31 cellular contexts compared by ENCODE assay signal in the genomic region with DNA sequence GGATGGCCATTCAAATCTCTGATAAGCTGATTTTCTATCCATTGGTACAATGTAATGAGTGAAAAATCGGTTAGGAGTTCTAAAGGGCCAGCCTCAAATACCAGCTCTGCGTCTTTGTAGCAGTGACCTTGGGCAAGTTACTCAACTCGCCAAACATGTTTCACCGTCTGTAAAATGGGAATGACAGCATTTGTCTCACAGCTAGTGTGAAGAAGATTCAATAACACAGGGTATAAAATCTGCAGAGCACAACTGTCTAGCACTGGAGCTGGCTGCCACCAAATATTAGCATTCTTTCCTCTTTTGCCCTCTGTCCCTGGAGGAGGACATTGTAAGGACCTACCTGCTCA. TPM values are rescaled to one million over a fixed set of nuclear protein-coding genes. Genes with fewer than 3 reads are reported as not detected.
DNase-seq lines count a peak whose midpoint lies in the region; ATAC-seq, FAIRE-seq and TF ChIP-seq lines count a peak whose summit lies in the region.
"Had no signal": no experiment of that assay in that cellular context is flagged by ENCODE, and none has a peak within 500 bp of the region (broad histone marks: within the 10 kb centered on the region; RNA-seq: fewer than 3 reads in every experiment).

No MANE protein-coding gene starts in this region.

- DNase-seq in breast epithelium (ENCODE audit: low spot score in 2 of 2) (no peak), MCF 10A (ENCODE audit: unreplicated experiment) (no peak), immature natural killer cell (no peak), HEK293T (ENCODE audit: extremely low spot score) (no peak), NCI-H446 (lab: John Stamatoyannopoulos, UW) (no peak), frontal cortex (ENCODE audit: low spot score in 2 of 2) (no peak)
- DNase-seq: activated CD8-positive, alpha-beta memory T cell treated with anti-CD3 and anti-CD28 coated beads, Interleukin-2, amount 50 U/mL, for 48 hours; activated CD8-positive, alpha-beta T cell treated with anti-CD3 and anti-CD28 coated beads for 36 hours; activated naive CD4-positive, alpha-beta T cell treated with anti-CD3 and anti-CD28 coated beads for 36 hours; adrenal gland; CD4-positive, alpha-beta memory T cell; cerebellar nuclear complex; dermis blood vessel endothelial cell; foreskin fibroblast; heart left ventricle; Kasumi-1; mesenchymal stem cell; NCI-H345; NCI-H774; stimulated activated CD4-positive, alpha-beta T cell treated with anti-CD3 and anti-CD28 coated beads, Interleukin-4, amount 100 ng/mL, for 1 hour; T-helper 9 cell; transverse colon had no signal

- no peaks in the 10 kb centered on the region for H3K4me1 ChIP-seq in breast epithelium
- peaks cover 0 to 8% of the 10 kb centered on the region in 2 donors for H3K4me1 ChIP-seq in mucosa of rectum (ENCODE audit: control insufficient read depth in 2 of 2, insufficient read depth in 2 of 2, low read length in 2 of 2)

- no peaks in the 10 kb centered on the region for H3K9me3 ChIP-seq in breast epithelium
- no peaks in the 10 kb centered on the region for H3K9me3 ChIP-seq in mucosa of rectum (ENCODE audit: control insufficient read depth in 2 of 2, low read length in 2 of 2)
- H3K9me3 ChIP-seq: adrenal gland, esophagus muscularis mucosa, heart left ventricle, transverse colon had no signal

- POLR2A ChIA-PET in MCF 10A (lab: Yijun Ruan, JAX) (interaction anchor here (1.7 kb wide), 1 partner anchor 84 kb away, joined by 6 read pairs; no protein-coding TSS in a partner anchor), HEK293T (lab: Yijun Ruan, JAX) (no interaction called here)

- no peak overlapping the region for H3K27ac Mint-ChIP-seq in MCF 10A (ENCODE audit: low read depth, unreplicated experiment)
- peak overlapping the region; percentile 60 to 98 (median 86) for H3K27ac Mint-ChIP-seq in immature natural killer cell
- H3K27ac Mint-ChIP-seq: activated CD8-positive, alpha-beta T cell treated with anti-CD3 and anti-CD28 coated beads for 36 hours; activated naive CD4-positive, alpha-beta T cell treated with anti-CD3 and anti-CD28 coated beads for 36 hours; activated T-helper 1 cell treated with anti-CD3 and anti-CD28 coated beads, Interleukin-12 subunit alpha, Interleukin-12 subunit beta, Interleukin-2, Interleukin-4 antibody, amounts not matched to agents 30 ng/mL and 10 ng/mL and 1 ng/mL, durations not matched to agents 14 hours and 24 hours and 36 hours had no signal

- no peak for TF ChIP-seq POLR2A in breast epithelium (IDR thresholded peaks at IDR 0.05)

- H3K4me3 Mint-ChIP-seq in MCF 10A (ENCODE audit: unreplicated experiment) (no peak overlapping the region), immature natural killer cell (peak overlapping the region in 2 of 5 donors; percentile 72 to 83)
- H3K4me3 Mint-ChIP-seq: activated CD8-positive, alpha-beta T cell treated with anti-CD3 and anti-CD28 coated beads for 36 hours; activated naive CD4-positive, alpha-beta T cell treated with anti-CD3 and anti-CD28 coated beads for 36 hours; activated T-helper 1 cell treated with anti-CD3 and anti-CD28 coated beads, Interleukin-12 subunit alpha, Interleukin-12 subunit beta, Interleukin-2, Interleukin-4 antibody, amounts not matched to agents 30 ng/mL and 10 ng/mL and 1 ng/mL, durations not matched to agents 14 hours and 24 hours and 36 hours; CD4-positive, alpha-beta memory T cell had no signal

- H3K27me3 ChIP-seq in breast epithelium = no peaks in the 10 kb centered on the region
- no peaks in the 10 kb centered on the region for H3K27me3 ChIP-seq in mucosa of rectum (ENCODE audit: control insufficient read depth in 2 of 2, insufficient read depth in 2 of 2, low read length in 2 of 2)
- H3K27me3 ChIP-seq: adrenal gland, esophagus muscularis mucosa, heart left ventricle, transverse colon had no signal

- intact Hi-C loops in breast epithelium (cut with DNase I; ENCODE audit: low total_unique reads) (no loop called here), MCF 10A (cut with micrococcal nuclease) (no loop called here)

- H3K4me3 ChIP-seq in breast epithelium (peak overlapping the region in 1 of 3 donors; percentile 30), mucosa of rectum (ENCODE audit: low read length in 2 of 2) (no peak overlapping the region)
- H3K4me3 ChIP-seq: adrenal gland, esophagus muscularis mucosa, GM12878, heart left ventricle, transverse colon had no signal

- no peak overlapping the region for H3K9ac ChIP-seq in mucosa of rectum (ENCODE audit: low read depth in 1 of 2, low read length in 2 of 2)

- H3K4me1 Mint-ChIP-seq in MCF 10A (ENCODE audit: insufficient read depth, unreplicated experiment) (no peaks in the 10 kb centered on the region), immature natural killer cell (peaks cover 32 to 45% of the 10 kb centered on the region in 2 donors)

- no peaks in the 10 kb centered on the region for H3K27me3 Mint-ChIP-seq in MCF 10A (ENCODE audit: insufficient read depth, unreplicated experiment)
- H3K27me3 Mint-ChIP-seq in immature natural killer cell (ENCODE audit: low read depth in 3 of 3) = peaks cover 5 to 9% (median 6%) of the 10 kb centered on the region in 3 donors

- TF ChIP-seq CTCF in breast epithelium (IDR thresholded peaks at IDR 0.05) = no peak
- no peak for TF ChIP-seq CTCF in MCF 10A (IDR thresholded peaks at IDR 0.05; ENCODE audit: unreplicated experiment)

- BruUV-seq in MCF 10A (replicated peaks; lab: Mats Ljungman, UMichigan) = no TSS peak

- H3K27ac ChIP-seq in breast epithelium = peak overlapping the region; percentile 92 to 93
- H3K27ac ChIP-seq in mucosa of rectum (ENCODE audit: low read depth in 2 of 2, low read length in 2 of 2) = peak overlapping the region; percentile 16 to 35
- H3K27ac ChIP-seq: adrenal gland, esophagus muscularis mucosa, heart left ventricle, HL-60, transverse colon had no signal

- H3K9me3 Mint-ChIP-seq in MCF 10A (ENCODE audit: unreplicated experiment) = no peaks in the 10 kb centered on the region
- no peaks in the 10 kb centered on the region for H3K9me3 Mint-ChIP-seq in immature natural killer cell
- H3K9me3 Mint-ChIP-seq: activated CD8-positive, alpha-beta T cell treated with anti-CD3 and anti-CD28 coated beads for 36 hours; activated naive CD4-positive, alpha-beta T cell treated with anti-CD3 and anti-CD28 coated beads for 36 hours; activated T-helper 1 cell treated with anti-CD3 and anti-CD28 coated beads, Interleukin-12 subunit alpha, Interleukin-12 subunit beta, Interleukin-2, Interleukin-4 antibody, amounts not matched to agents 30 ng/mL and 10 ng/mL and 1 ng/mL, durations not matched to agents 14 hours and 24 hours and 36 hours; CD4-positive, alpha-beta memory T cell had no signal

- CTCF ChIA-PET in MCF 10A (lab: Yijun Ruan, JAX) = no interaction called here
- CTCF ChIA-PET in HEK293T (lab: Yijun Ruan, JAX) = no interaction called here

- H3K36me3 Mint-ChIP-seq in MCF 10A (ENCODE audit: insufficient read depth, unreplicated experiment) = no peaks in the 10 kb centered on the region
- no peaks in the 10 kb centered on the region for H3K36me3 Mint-ChIP-seq in immature natural killer cell
- H3K36me3 Mint-ChIP-seq: CD4-positive, alpha-beta memory T cell had no signal

- H3K36me3 ChIP-seq in breast epithelium = no peaks in the 10 kb centered on the region
- H3K36me3 ChIP-seq in mucosa of rectum (ENCODE audit: control insufficient read depth in 2 of 2, insufficient read depth in 2 of 2, low read length in 2 of 2) = no peaks in the 10 kb centered on the region
- H3K36me3 ChIP-seq: adrenal gland, esophagus muscularis mucosa, heart left ventricle, transverse colon had no signal

- ATAC-seq in HG03135 (IDR thresholded peaks at IDR 0.05; ENCODE audit: unreplicated experiment) = no peak
- ATAC-seq: activated CD8-positive, alpha-beta T cell treated with anti-CD3 and anti-CD28 coated beads for 36 hours; GM12878; heart left ventricle; sciatic nerve had no signal

- no peak for FAIRE-seq in frontal cortex (lab: Jason Lieb, UNC)
- FAIRE-seq: A204.1, GM12878, H54 had no signal

TF ChIP-seq in HEK293T, 16 proteins besides CTCF, POLR2A, EP300 and RAD21:
- TF ChIP-seq HDGF (IDR thresholded peaks at IDR 0.05; ENCODE audit: borderline replicate concordance) = no peak
- TF ChIP-seq ELF4 (IDR thresholded peaks at IDR 0.05) = no peak
- no peak for TF ChIP-seq NFRKB (IDR thresholded peaks at IDR 0.05)
- TF ChIP-seq FOXK2 (IDR thresholded peaks at IDR 0.05) = no peak
- no peak for TF ChIP-seq L3MBTL2 (conservative IDR thresholded peaks at IDR 0.05)
- no peak for TF ChIP-seq TARDBP (IDR thresholded peaks at IDR 0.05)
- no peak for TF ChIP-seq ARNT (IDR thresholded peaks at IDR 0.05)
- no peak for TF ChIP-seq CTBP1 (IDR thresholded peaks at IDR 0.05; ENCODE audit: borderline replicate concordance)
- no peak for TF ChIP-seq ZNF384 (IDR thresholded peaks at IDR 0.05)
- no peak for TF ChIP-seq BHLHE40 (IDR thresholded peaks at IDR 0.05; ENCODE audit: borderline replicate concordance)
- no peak for TF ChIP-seq SUZ12 (IDR thresholded peaks at IDR 0.05)
- TF ChIP-seq FOXM1 (IDR thresholded peaks at IDR 0.05; ENCODE audit: borderline replicate concordance) = no peak
- TF ChIP-seq FOXA1 (IDR thresholded peaks at IDR 0.05) = no peak
- TF ChIP-seq, protein P1, sequence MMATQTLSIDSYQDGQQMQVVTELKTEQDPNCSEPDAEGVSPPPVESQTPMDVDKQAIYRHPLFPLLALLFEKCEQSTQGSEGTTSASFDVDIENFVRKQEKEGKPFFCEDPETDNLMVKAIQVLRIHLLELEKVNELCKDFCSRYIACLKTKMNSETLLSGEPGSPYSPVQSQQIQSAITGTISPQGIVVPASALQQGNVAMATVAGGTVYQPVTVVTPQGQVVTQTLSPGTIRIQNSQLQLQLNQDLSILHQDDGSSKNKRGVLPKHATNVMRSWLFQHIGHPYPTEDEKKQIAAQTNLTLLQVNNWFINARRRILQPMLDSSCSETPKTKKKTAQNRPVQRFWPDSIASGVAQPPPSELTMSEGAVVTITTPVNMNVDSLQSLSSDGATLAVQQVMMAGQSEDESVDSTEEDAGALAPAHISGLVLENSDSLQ (IDR thresholded peaks at IDR 0.05) = no peak
- TF ChIP-seq SP1 (IDR thresholded peaks at IDR 0.05) = no peak
- no peak for TF ChIP-seq LEF1 (IDR thresholded peaks at IDR 0.05; ENCODE audit: borderline replicate concordance)

RNA-seq across cellular contexts. Expression of a gene that starts 22.1 kb away (rescaled TPM):
- total RNA-seq in breast epithelium (1 to 10 TPM; 2.6 to 6.9 (median 6.4) TPM), MCF 10A (2022) (not detected in 2 replicates), frontal cortex (26.1 TPM)
- polyA plus RNA-seq in immature natural killer cell = 1 to 10 TPM; 3.9 to 8.1 (median 4.3) TPM
- total RNA-seq: activated T-helper 1 cell treated with anti-CD3 and anti-CD28 coated beads, Interleukin-12 subunit alpha, Interleukin-12 subunit beta, Interleukin-2, Interleukin-4 antibody, amounts not matched to agents 30 ng/mL and 10 ng/mL and 1 ng/mL, durations not matched to agents 14 hours and 24 hours and 36 hours; CD4-positive, alpha-beta memory T cell; GM12878 had no signal
- polyA plus RNA-seq: CD4-positive, alpha-beta memory T cell; GM12878 had no signal
